13 cellular contexts compared by ENCODE assay signal in genomic region chr7:26684447-26684846, GRCh38.
"Had no signal": no experiment of that assay in that cellular context is flagged by ENCODE, and none has a peak within 500 bp of the region (broad histone marks: within the 10 kb centered on the region; RNA-seq: fewer than 3 reads in every experiment).

No MANE protein-coding gene starts in this region.

- H3K4me3 Mint-ChIP-seq: brain; naive thymus-derived CD8-positive, alpha-beta T cell had no signal

- H3K27ac ChIP-seq: heart left ventricle, stomach, thyroid gland had no signal

- H3K9me3 Mint-ChIP-seq: activated naive CD4-positive, alpha-beta T cell treated with anti-CD3 and anti-CD28 coated beads, Interleukin-2, amount 50 U/mL, for 72 hours; brain; naive thymus-derived CD8-positive, alpha-beta T cell had no signal

- H3K4me1 ChIP-seq: thyroid gland had no signal

- H3K4me3 ChIP-seq: heart left ventricle, mucosa of descending colon, stomach, thyroid gland had no signal

- ATAC-seq: activated naive CD4-positive, alpha-beta T cell treated with anti-CD3 and anti-CD28 coated beads, Interleukin-2, amount 50 U/mL, for 72 hours; heart left ventricle; mucosa of descending colon; naive thymus-derived CD8-positive, alpha-beta T cell had no signal

- H3K9me3 ChIP-seq: heart left ventricle, mucosa of descending colon, stomach, thyroid gland had no signal

- H3K36me3 ChIP-seq: heart left ventricle, stomach, thyroid gland had no signal

- H3K36me3 Mint-ChIP-seq: activated naive CD4-positive, alpha-beta T cell treated with anti-CD3 and anti-CD28 coated beads, Interleukin-2, amount 50 U/mL, for 72 hours; brain; naive thymus-derived CD8-positive, alpha-beta T cell had no signal

- DNase-seq: activated effector memory CD4-positive, alpha-beta T cell treated with anti-CD3 and anti-CD28 coated beads, Interleukin-2, amount 50 U/mL, for 16 hours; amygdala; foreskin melanocyte; heart left ventricle; mucosa of descending colon; naive thymus-derived CD8-positive, alpha-beta T cell; posterior cingulate gyrus; stimulated activated CD4-positive, alpha-beta T cell treated with anti-CD3 and anti-CD28 coated beads, Interleukin-15, amount 100 ng/mL, for 24 hours; stimulated activated CD4-positive, alpha-beta T cell treated with anti-CD3 and anti-CD28 coated beads, Interleukin-4, amount 100 ng/mL, for 24 hours; stomach; thyroid gland had no signal

- H3K27me3 ChIP-seq: stomach, thyroid gland had no signal
